1 cellular context compared by ENCODE assay signal in genomic region chr18:2898131-2898640, GRCh38.
TF ChIP-seq lines count a peak whose summit lies in the region.

No MANE protein-coding gene starts in this region.

TF ChIP-seq in GM23338, 12 proteins besides CTCF, POLR2A, EP300 and RAD21 (continued from another document):
- TF ChIP-seq ZNF462 (CRISPR knock-in tag; IDR thresholded peaks at IDR 0.05) = no peak
